In the genomic region with DNA sequence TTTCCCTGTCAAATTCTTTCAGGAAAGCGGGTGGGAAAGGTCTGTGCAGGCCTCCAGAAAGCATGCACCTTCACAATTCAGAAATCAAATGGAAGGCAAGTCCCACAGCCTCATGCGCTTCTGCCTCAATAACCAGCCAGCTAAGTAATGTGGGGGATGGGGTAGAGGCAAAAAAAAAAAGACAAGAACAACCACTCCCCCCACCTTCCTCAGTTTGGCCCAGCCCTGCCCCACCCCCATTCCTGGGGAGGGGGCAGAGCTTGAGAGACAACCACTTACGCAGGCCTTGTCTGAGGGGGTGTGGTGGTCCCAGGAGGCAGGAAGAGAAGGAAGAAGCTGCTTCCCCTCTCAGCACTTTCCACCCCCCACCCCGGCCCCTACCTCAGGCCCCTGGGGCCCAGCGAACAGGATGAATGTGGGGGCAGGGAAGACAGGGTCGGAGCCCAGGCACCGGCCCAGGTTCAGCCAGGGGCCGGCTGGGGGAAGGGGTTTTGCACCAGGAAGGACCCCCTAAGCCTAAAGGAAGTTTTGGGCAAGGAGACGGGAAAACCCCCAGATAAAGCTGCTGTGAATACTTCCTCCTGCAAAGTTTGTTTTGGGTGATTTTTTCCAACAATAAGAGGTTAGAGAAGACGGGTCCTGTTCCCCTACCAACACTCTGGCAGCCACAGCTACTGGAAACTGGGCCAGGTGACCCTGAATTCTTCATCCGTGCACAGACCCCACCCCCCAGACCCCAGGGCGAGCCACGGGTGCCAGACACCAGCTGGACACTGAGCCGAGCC, we compare ENCODE assay signal across 1 cellular context.
TF ChIP-seq lines count a peak whose summit lies in the region.

No MANE protein-coding gene starts in this region.

TF ChIP-seq in SK-N-SH treated with all-trans-retinoic acid at 6 μM for 48 hours, 23 proteins besides CTCF, POLR2A, EP300 and RAD21 (continued from another document):
- TF ChIP-seq, protein P1, sequence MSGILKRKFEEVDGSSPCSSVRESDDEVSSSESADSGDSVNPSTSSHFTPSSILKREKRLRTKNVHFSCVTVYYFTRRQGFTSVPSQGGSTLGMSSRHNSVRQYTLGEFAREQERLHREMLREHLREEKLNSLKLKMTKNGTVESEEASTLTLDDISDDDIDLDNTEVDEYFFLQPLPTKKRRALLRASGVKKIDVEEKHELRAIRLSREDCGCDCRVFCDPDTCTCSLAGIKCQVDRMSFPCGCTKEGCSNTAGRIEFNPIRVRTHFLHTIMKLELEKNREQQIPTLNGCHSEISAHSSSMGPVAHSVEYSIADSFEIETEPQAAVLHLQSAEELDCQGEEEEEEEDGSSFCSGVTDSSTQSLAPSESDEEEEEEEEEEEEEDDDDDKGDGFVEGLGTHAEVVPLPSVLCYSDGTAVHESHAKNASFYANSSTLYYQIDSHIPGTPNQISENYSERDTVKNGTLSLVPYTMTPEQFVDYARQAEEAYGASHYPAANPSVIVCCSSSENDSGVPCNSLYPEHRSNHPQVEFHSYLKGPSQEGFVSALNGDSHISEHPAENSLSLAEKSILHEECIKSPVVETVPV (CRISPR knock-in tag; IDR thresholded peaks at IDR 0.05): no peak
- no peak for TF ChIP-seq RARB (CRISPR knock-in tag; IDR thresholded peaks at IDR 0.05)
- TF ChIP-seq BACH2 (CRISPR knock-in tag; IDR thresholded peaks at IDR 0.05; ENCODE audit: borderline replicate concordance): no peak
- no peak for TF ChIP-seq ZFP30 (CRISPR knock-in tag; IDR thresholded peaks at IDR 0.05)
- TF ChIP-seq ZFP3 (CRISPR knock-in tag; IDR thresholded peaks at IDR 0.05): no peak
- TF ChIP-seq TCF4 (CRISPR knock-in tag; IDR thresholded peaks at IDR 0.05; ENCODE audit: borderline replicate concordance): no peak
- TF ChIP-seq OSR1 (CRISPR knock-in tag; IDR thresholded peaks at IDR 0.05): no peak
- TF ChIP-seq, protein P2, sequence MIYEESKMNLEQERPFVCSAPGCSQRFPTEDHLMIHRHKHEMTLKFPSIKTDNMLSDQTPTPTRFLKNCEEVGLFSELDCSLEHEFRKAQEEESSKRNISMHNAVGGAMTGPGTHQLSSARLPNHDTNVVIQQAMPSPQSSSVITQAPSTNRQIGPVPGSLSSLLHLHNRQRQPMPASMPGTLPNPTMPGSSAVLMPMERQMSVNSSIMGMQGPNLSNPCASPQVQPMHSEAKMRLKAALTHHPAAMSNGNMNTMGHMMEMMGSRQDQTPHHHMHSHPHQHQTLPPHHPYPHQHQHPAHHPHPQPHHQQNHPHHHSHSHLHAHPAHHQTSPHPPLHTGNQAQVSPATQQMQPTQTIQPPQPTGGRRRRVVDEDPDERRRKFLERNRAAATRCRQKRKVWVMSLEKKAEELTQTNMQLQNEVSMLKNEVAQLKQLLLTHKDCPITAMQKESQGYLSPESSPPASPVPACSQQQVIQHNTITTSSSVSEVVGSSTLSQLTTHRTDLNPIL (CRISPR knock-in tag; IDR thresholded peaks at IDR 0.05; ENCODE audit: low read depth): no peak
